ENCODE assay signal across 16 cellular contexts in genomic region chr4:165060938-165061337, GRCh38. TPM values are rescaled to one million over a fixed set of nuclear protein-coding genes. Genes with fewer than 3 reads are reported as not detected.
A peak's percentile ranks its signal among the peaks of the same experiment; 100 is the strongest.
DNase-seq lines count a peak whose midpoint lies in the region; ATAC-seq and TF ChIP-seq lines count a peak whose summit lies in the region.
"Had no signal": no experiment of that assay in that cellular context is flagged by ENCODE, and none has a peak within 500 bp of the region (broad histone marks: within the 10 kb centered on the region; RNA-seq: fewer than 3 reads in every experiment).

No MANE protein-coding gene starts in this region.

- no peaks in the 10 kb centered on the region for H3K9me3 Mint-ChIP-seq in WTC11
- H3K9me3 Mint-ChIP-seq: activated B cell treated with CpG ODN at 0.5 μM for 24 hours; CD4-positive, CD25-positive, alpha-beta regulatory T cell; naive thymus-derived CD4-positive, alpha-beta T cell had no signal

- no peaks in the 10 kb centered on the region for H3K27me3 Mint-ChIP-seq in WTC11 (ENCODE audit: low read depth)
- H3K27me3 Mint-ChIP-seq: activated B cell treated with CpG ODN at 0.5 μM for 24 hours; CD4-positive, CD25-positive, alpha-beta regulatory T cell; naive thymus-derived CD4-positive, alpha-beta T cell had no signal

- H3K4me3 ChIP-seq in Peyer's patch, result no peak overlapping the region
- H3K4me3 ChIP-seq: cardiac muscle cell, uterus had no signal

- CTCF ChIA-PET in WTC11 (lab: Charles Lee), result interaction anchor here (1.9 kb wide), 1 partner anchor 36 kb away, joined by 9 read pairs; no protein-coding TSS in a partner anchor

- H3K27ac Mint-ChIP-seq in WTC11, result no peak overlapping the region
- H3K27ac Mint-ChIP-seq: activated B cell treated with CpG ODN at 0.5 μM for 24 hours; CD4-positive, CD25-positive, alpha-beta regulatory T cell; naive thymus-derived CD4-positive, alpha-beta T cell had no signal

- H3K4me1 Mint-ChIP-seq in WTC11, result no peaks in the 10 kb centered on the region
- H3K4me1 Mint-ChIP-seq: activated B cell treated with CpG ODN at 0.5 μM for 24 hours; CD4-positive, CD25-positive, alpha-beta regulatory T cell; naive thymus-derived CD4-positive, alpha-beta T cell had no signal

- no peak overlapping the region for H3K27ac ChIP-seq in Peyer's patch
- H3K27ac ChIP-seq: cardiac muscle cell, uterus had no signal

- no peaks in the 10 kb centered on the region for H3K4me1 ChIP-seq in Peyer's patch
- H3K4me1 ChIP-seq: uterus had no signal

- POLR2A ChIA-PET in WTC11 (lab: Charles Lee), result no interaction called here

- no peak for TF ChIP-seq POLR2A in Peyer's patch (IDR thresholded peaks at IDR 0.05)

- DNase-seq in Ammon's horn (ENCODE audit: low spot score) (peak; percentile 5), HT1080 (ENCODE audit: low read depth) (peak; percentile 26), WTC11 (ENCODE audit: low spot score) (no peak), inferior parietal cortex (ENCODE audit: extremely low spot score) (peak; percentile 36), Peyer's patch (no peak), mesenteric fat pad (ENCODE audit: low spot score) (no peak)
- DNase-seq: activated B cell treated with CpG ODN at 0.5 μM for 24 hours; activated T-cell treated with anti-CD3 and anti-CD28 coated beads, Interleukin-2, amount 50 U/mL, for 48 hours; CD4-positive, CD25-positive, alpha-beta regulatory T cell; H7; islet precursor cell; naive thymus-derived CD4-positive, alpha-beta T cell; uterus had no signal

- no peaks in the 10 kb centered on the region for H3K9me3 ChIP-seq in Peyer's patch
- H3K9me3 ChIP-seq: uterus had no signal

- no peak overlapping the region for H3K4me3 Mint-ChIP-seq in WTC11
- H3K4me3 Mint-ChIP-seq: activated B cell treated with CpG ODN at 0.5 μM for 24 hours; CD4-positive, CD25-positive, alpha-beta regulatory T cell; naive thymus-derived CD4-positive, alpha-beta T cell had no signal

- H3K36me3 ChIP-seq in Peyer's patch, result no peaks in the 10 kb centered on the region
- H3K36me3 ChIP-seq: cardiac muscle cell, uterus had no signal

- H3K36me3 Mint-ChIP-seq in WTC11, result no peaks in the 10 kb centered on the region
- H3K36me3 Mint-ChIP-seq: CD4-positive, CD25-positive, alpha-beta regulatory T cell; naive thymus-derived CD4-positive, alpha-beta T cell had no signal

- peak; percentile 48; the same call in 1 of the 2 replicates for ATAC-seq in WTC11
- ATAC-seq in GM21717 (IDR thresholded peaks at IDR 0.05; ENCODE audit: unreplicated experiment), result no peak
- ATAC-seq in GM19035 (IDR thresholded peaks at IDR 0.05; ENCODE audit: unreplicated experiment), result no peak
- ATAC-seq: naive thymus-derived CD4-positive, alpha-beta T cell had no signal

- no peaks in the 10 kb centered on the region for H3K27me3 ChIP-seq in Peyer's patch
- H3K27me3 ChIP-seq: cardiac muscle cell, uterus had no signal

- TF ChIP-seq CTCF in WTC11 (IDR thresholded peaks at IDR 0.05), result no peak
- TF ChIP-seq CTCF in Peyer's patch (IDR thresholded peaks at IDR 0.05), result no peak

TF ChIP-seq in WTC11, 78 proteins besides CTCF, POLR2A, EP300 and RAD21:
- TF ChIP-seq RELA (CRISPR knock-in tag; IDR thresholded peaks at IDR 0.05; ENCODE audit: borderline replicate concordance), result no peak
- TF ChIP-seq E2F4 (CRISPR knock-in tag; IDR thresholded peaks at IDR 0.05; ENCODE audit: borderline replicate concordance, low read depth), result no peak
- no peak for TF ChIP-seq EMX1 (CRISPR knock-in tag; IDR thresholded peaks at IDR 0.05)
- TF ChIP-seq TP53 (CRISPR knock-in tag; IDR thresholded peaks at IDR 0.05), result no peak
- TF ChIP-seq GRHL2 (CRISPR knock-in tag; IDR thresholded peaks at IDR 0.05; ENCODE audit: insufficient replicate concordance, severe bottlenecking), result no peak
- no peak for TF ChIP-seq AFF4 (CRISPR knock-in tag; IDR thresholded peaks at IDR 0.05; ENCODE audit: borderline replicate concordance)
- no peak for TF ChIP-seq GABPB1 (CRISPR knock-in tag; IDR thresholded peaks at IDR 0.05)
- no peak for TF ChIP-seq FOXP4 (CRISPR knock-in tag; IDR thresholded peaks at IDR 0.05)
- no peak for TF ChIP-seq ZNF219 (CRISPR knock-in tag; IDR thresholded peaks at IDR 0.05; ENCODE audit: borderline replicate concordance)

RNA-seq across cellular contexts. Expression of gene TRIM75, which starts 7.3 kb away (rescaled TPM):
- not detected in 2 replicates for total RNA-seq in HT1080 (2014; rRNA removed; shearing (Covaris generic))
- not detected in 2 replicates for polyA plus RNA-seq in HT1080 (2015; cell fraction: cytosol; rRNA removed)
- polyA plus RNA-seq in HT1080 (2015; cell fraction: nucleus; rRNA removed), result not detected in 2 replicates
- total RNA-seq in WTC11 (2021) (not detected in 3 replicates), Peyer's patch (not detected), mesenteric fat pad (not detected)
- total RNA-seq: activated B cell treated with CpG ODN at 0.5 μM for 24 hours; cardiac muscle cell; CD4-positive, CD25-positive, alpha-beta regulatory T cell; H7; naive thymus-derived CD4-positive, alpha-beta T cell; uterus had no signal
- polyA plus RNA-seq: cardiac muscle cell; CD4-positive, CD25-positive, alpha-beta regulatory T cell; naive thymus-derived CD4-positive, alpha-beta T cell had no signal

RNA-seq across cellular contexts. Expression of gene TRIM60, which starts 29.1 kb away (rescaled TPM):
- total RNA-seq in HT1080 (2014; rRNA removed; shearing (Covaris generic)), result not detected in 2 replicates
- polyA plus RNA-seq in HT1080 (2015; cell fraction: cytosol; rRNA removed), result not detected in 2 replicates
- polyA plus RNA-seq in HT1080 (2015; cell fraction: nucleus; rRNA removed), result not detected in 2 replicates
- total RNA-seq in WTC11 (2021), result not detected in 3 replicates
- total RNA-seq in Peyer's patch, result not detected
- not detected for total RNA-seq in mesenteric fat pad
- total RNA-seq: activated B cell treated with CpG ODN at 0.5 μM for 24 hours; cardiac muscle cell; CD4-positive, CD25-positive, alpha-beta regulatory T cell; H7; naive thymus-derived CD4-positive, alpha-beta T cell; uterus had no signal
- polyA plus RNA-seq: cardiac muscle cell; CD4-positive, CD25-positive, alpha-beta regulatory T cell; naive thymus-derived CD4-positive, alpha-beta T cell had no signal

RNA-seq across cellular contexts. Expression of gene TMEM192, which starts 51.7 kb away (rescaled TPM):
- total RNA-seq in HT1080 (2014; rRNA removed; shearing (Covaris generic)), result 19.2 and 30.9 TPM in 2 replicates
- polyA plus RNA-seq in HT1080 (2015; cell fraction: cytosol; rRNA removed), result 17.0 and 21.1 TPM in 2 replicates
- 11.3 and 11.8 TPM in 2 replicates for polyA plus RNA-seq in HT1080 (2015; cell fraction: nucleus; rRNA removed)
- 10.5 to 11.2 TPM (median 11.0 TPM) in 3 replicates for total RNA-seq in WTC11 (2021)
- 10 to 100 TPM in 3 of 4 donors, 1 to 10 TPM in 1; 6.2 to 13.5 (median 13.3) TPM for total RNA-seq in Peyer's patch
- 27.6 TPM for total RNA-seq in mesenteric fat pad

Comparison
In these comparisons a context has a peak if more than half of its experiments do, and no peak if none do; other contexts are left out.
1. DNase-seq: peak in Ammon's horn (single experiment), HT1080 (single experiment) and inferior parietal cortex (single experiment); none in WTC11 (single experiment), Peyer's patch (0 of 3) and mesenteric fat pad (single experiment).